In genomic region chr14:37436519-37436918, GRCh38 we compare ENCODE assay signal across 23 cellular contexts.
A peak's percentile ranks its signal among the peaks of the same experiment; 100 is the strongest.
DNase-seq lines count a peak whose midpoint lies in the region; ATAC-seq and TF ChIP-seq lines count a peak whose summit lies in the region.
"Had no signal": no experiment of that assay in that cellular context is flagged by ENCODE, and none has a peak within 500 bp of the region (broad histone marks: within the 10 kb centered on the region; RNA-seq: fewer than 3 reads in every experiment).

No MANE protein-coding gene starts in this region.

- H3K9ac ChIP-seq in colonic mucosa (ENCODE audit: low read depth in 2 of 2, low read length in 2 of 2), result no peak overlapping the region
- H3K9ac ChIP-seq: KMS-11 had no signal

- H3K9me3 ChIP-seq in colonic mucosa, result no peaks in the 10 kb centered on the region
- H3K9me3 ChIP-seq: psoas muscle, SJSA1 had no signal

- DNase-seq in COLO668 (lab: John Stamatoyannopoulos, UW; ENCODE audit: unreplicated experiment) (peak; percentile 34), HT-29 (ENCODE audit: low spot score) (peak; percentile 74), NCI-H2081 treated with DMSO at 0.1 percent for 48 hours (lab: John Stamatoyannopoulos, UW) (peak; percentile 55), colonic mucosa (peak; percentile 33), RKO (ENCODE audit: low spot score) (no peak), hypothalamus (lab: John Stamatoyannopoulos, UW) (no peak)
- DNase-seq: activated gamma-delta T cell; brain microvascular endothelial cell; CD4-positive, alpha-beta memory T cell; GOT3; heart right ventricle; immature natural killer cell; NCI-H1048; NCI-H524; psoas muscle; stimulated activated CD4-positive, alpha-beta T cell treated with anti-CD3 and anti-CD28 coated beads, Interleukin-2, amount 100 ng/mL, for 24 hours; stimulated activated naive CD4-positive, alpha-beta T cell; WERI-Rb-1 had no signal

- H3K27ac ChIP-seq in colonic mucosa, result no peak overlapping the region
- H3K27ac ChIP-seq: brain microvascular endothelial cell, coronary artery, heart right ventricle, KMS-11, psoas muscle, SJSA1, tibial nerve, WERI-Rb-1 had no signal

- intact Hi-C loops in colonic mucosa (cut with DNase I), result no loop called here

- ATAC-seq in GM21825 (IDR thresholded peaks at IDR 0.05; ENCODE audit: unreplicated experiment), result no peak
- ATAC-seq: heart right ventricle, psoas muscle had no signal

- H3K36me3 ChIP-seq in colonic mucosa, result no peaks in the 10 kb centered on the region
- H3K36me3 ChIP-seq: brain microvascular endothelial cell, heart right ventricle, SJSA1, WERI-Rb-1 had no signal

- H3K4me1 ChIP-seq in colonic mucosa, result no peaks in the 10 kb centered on the region
- H3K4me1 ChIP-seq: heart right ventricle, psoas muscle, SJSA1, tibial nerve had no signal

- no peaks in the 10 kb centered on the region for H3K27me3 ChIP-seq in colonic mucosa
- H3K27me3 ChIP-seq: brain microvascular endothelial cell, heart right ventricle, SJSA1, tibial nerve had no signal

- no peak for TF ChIP-seq CTCF in colonic mucosa (IDR thresholded peaks at IDR 0.05)

- no peak overlapping the region for H3K4me3 ChIP-seq in colonic mucosa
- H3K4me3 ChIP-seq: coronary artery, heart right ventricle, psoas muscle, SJSA1, tibial nerve had no signal

Comparison
In these comparisons a context has a peak if more than half of its experiments do, and no peak if none do; other contexts are left out.
1. DNase-seq: peak in COLO668 (single experiment), HT-29 (single experiment), NCI-H2081 treated with DMSO at 0.1 percent for 48 hours (single experiment) and colonic mucosa (single experiment); none in RKO (single experiment) and hypothalamus (0 of 51).